Comparison of ENCODE assay signal across 9 cellular contexts in genomic region chr5:31581498-31582099, GRCh38. TPM values are rescaled to one million over a fixed set of nuclear protein-coding genes. Genes with fewer than 3 reads are reported as not detected.
DNase-seq lines count a peak whose midpoint lies in the region; ATAC-seq, FAIRE-seq and TF ChIP-seq lines count a peak whose summit lies in the region.
"Had no signal": no experiment of that assay in that cellular context is flagged by ENCODE, and none has a peak within 500 bp of the region (broad histone marks: within the 10 kb centered on the region; RNA-seq: fewer than 3 reads in every experiment).

No MANE protein-coding gene starts in this region.

- H3K27me3 Mint-ChIP-seq in mesothelial cell of epicardium (ENCODE audit: low read depth): peaks cover 2% of the 10 kb centered on the region

- no peak overlapping the region for H3K4me3 Mint-ChIP-seq in mesothelial cell of epicardium
- H3K4me3 Mint-ChIP-seq: activated naive CD8-positive, alpha-beta T cell treated with anti-CD3 and anti-CD28 coated beads, Interleukin-2, amount 10 ng/mL, durations not matched to agents 7 days and 5 days had no signal

- no peak for DNase-seq in GM12864 (ENCODE audit: low read depth)
- peak; percentile 7 to 63 for DNase-seq in NCI-H526 (lab: John Stamatoyannopoulos, UW)
- DNase-seq in cardiac fibroblast (ENCODE audit: low read depth in 2 of 2): peak; percentile 67 to 69
- no peak for DNase-seq in mesothelial cell of epicardium (ENCODE audit: low spot score in 2 of 2, unreplicated experiment in 2 of 2)
- DNase-seq in activated T-cell treated with anti-CD3 and anti-CD28 coated beads, Interleukin-2, amount 50 U/mL, for 1 hour: no peak
- DNase-seq: activated naive CD8-positive, alpha-beta T cell treated with anti-CD3 and anti-CD28 coated beads, Interleukin-2, amount 10 ng/mL, durations not matched to agents 7 days and 5 days had no signal

- no peak overlapping the region for H3K27ac Mint-ChIP-seq in mesothelial cell of epicardium
- H3K27ac Mint-ChIP-seq: activated naive CD8-positive, alpha-beta T cell treated with anti-CD3 and anti-CD28 coated beads, Interleukin-2, amount 10 ng/mL, durations not matched to agents 7 days and 5 days had no signal

- H3K4me3 ChIP-seq in GM12864 (ENCODE audit: low read depth, low read length): no peak overlapping the region
- H3K4me3 ChIP-seq in cardiac fibroblast (replicated peaks in 1 of 2; ENCODE audit: low read depth in 2 of 2, low read length in 2 of 2): no peak overlapping the region

- FAIRE-seq in A204.1 (lab: Jason Lieb, UNC): peak; percentile 97

- ATAC-seq in GM21515 (IDR thresholded peaks at IDR 0.05; ENCODE audit: unreplicated experiment): no peak
- no peak for ATAC-seq in HG02642 (IDR thresholded peaks at IDR 0.05; ENCODE audit: poor library complexity, unreplicated experiment)

- no peaks in the 10 kb centered on the region for H3K4me1 Mint-ChIP-seq in mesothelial cell of epicardium
- H3K4me1 Mint-ChIP-seq: activated naive CD8-positive, alpha-beta T cell treated with anti-CD3 and anti-CD28 coated beads, Interleukin-2, amount 10 ng/mL, durations not matched to agents 7 days and 5 days had no signal

- peak; percentile 18 for TF ChIP-seq CTCF in GM12864 (IDR thresholded peaks at IDR 0.05; ENCODE audit: low read depth, low read length, missing control alignments)
- TF ChIP-seq CTCF in cardiac fibroblast (IDR thresholded peaks at IDR 0.05; ENCODE audit: low read depth, low read length): peak; percentile 32
- TF ChIP-seq CTCF in mesothelial cell of epicardium (IDR thresholded peaks at IDR 0.05; ENCODE audit: unreplicated experiment): peak; percentile 78

- peaks cover 8% of the 10 kb centered on the region for H3K36me3 Mint-ChIP-seq in mesothelial cell of epicardium
- H3K36me3 Mint-ChIP-seq: activated naive CD8-positive, alpha-beta T cell treated with anti-CD3 and anti-CD28 coated beads, Interleukin-2, amount 10 ng/mL, durations not matched to agents 7 days and 5 days had no signal

- peaks cover 21% of the 10 kb centered on the region for H3K9me3 Mint-ChIP-seq in mesothelial cell of epicardium
- H3K9me3 Mint-ChIP-seq: activated naive CD8-positive, alpha-beta T cell treated with anti-CD3 and anti-CD28 coated beads, Interleukin-2, amount 10 ng/mL, durations not matched to agents 7 days and 5 days had no signal

RNA-seq across cellular contexts. Expression of gene C5orf22, which starts 49.5 kb away (rescaled TPM):
- 21.1 to 22.9 TPM (median 22.7 TPM) in 3 replicates for total RNA-seq in mesothelial cell of epicardium

RNA-seq across cellular contexts. Expression of gene DROSHA, which starts 49.7 kb away (rescaled TPM):
- total RNA-seq in mesothelial cell of epicardium: 86.7 to 102 TPM (median 93.1 TPM) in 3 replicates

RNA-seq across cellular contexts. Expression of gene PDZD2, which starts 57.3 kb away (rescaled TPM):
- total RNA-seq in mesothelial cell of epicardium: 21.5 to 23.1 TPM (median 22.1 TPM) in 3 replicates

Comparison
In these comparisons a context has a peak if more than half of its experiments do, and no peak if none do; other contexts are left out.
1. DNase-seq: peak in NCI-H526 (2 of 2) and cardiac fibroblast (2 of 2); none in GM12864 (single experiment), mesothelial cell of epicardium (0 of 2) and activated T-cell treated with anti-CD3 and anti-CD28 coated beads, Interleukin-2, amount 50 U/mL, for 1 hour (single experiment).
2. CTCF ChIP-seq: peak in every context shown above with its lines; median percentile 78 in mesothelial cell of epicardium; 32 in cardiac fibroblast; 18 in GM12864.